ENCODE assay signal across 9 cellular contexts in the genomic region with DNA sequence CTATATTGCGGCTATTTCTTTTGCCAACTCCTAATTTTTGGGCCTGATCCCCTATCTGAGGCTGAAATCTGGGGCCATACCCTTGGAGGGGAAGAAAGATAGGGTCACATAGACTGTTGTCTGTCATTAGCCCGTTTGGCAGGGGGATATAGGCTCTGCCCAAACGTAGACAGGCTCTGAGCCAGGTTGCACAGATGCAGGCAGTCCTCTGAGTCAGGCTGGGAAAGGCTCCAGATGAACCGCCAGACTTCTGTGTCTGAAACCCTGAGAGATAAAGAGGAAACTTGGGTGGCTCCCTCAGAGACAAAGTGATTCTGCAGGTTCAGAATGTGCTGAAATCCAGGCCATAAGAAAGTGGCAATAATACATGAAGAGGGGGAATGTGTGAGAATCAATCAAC. TPM values are rescaled to one million over a fixed set of nuclear protein-coding genes. Genes with fewer than 3 reads are reported as not detected.
DNase-seq lines count a peak whose midpoint lies in the region; ATAC-seq and TF ChIP-seq lines count a peak whose summit lies in the region.
"Had no signal": no experiment of that assay in that cellular context is flagged by ENCODE, and none has a peak within 500 bp of the region (broad histone marks: within the 10 kb centered on the region; RNA-seq: fewer than 3 reads in every experiment).

No MANE protein-coding gene starts in this region.

- H3K4me1 Mint-ChIP-seq in mesothelial cell of epicardium = peaks cover 30% of the 10 kb centered on the region

- peak overlapping the region; percentile 62 for H3K27ac Mint-ChIP-seq in mesothelial cell of epicardium

- H3K27ac ChIP-seq in breast epithelium = peak overlapping the region; percentile 53 to 74

- peaks cover 9% of the 10 kb centered on the region for H4K20me1 ChIP-seq in Loucy (ENCODE audit: insufficient read depth, low read length, poor library complexity, severe bottlenecking)

- no peak for TF ChIP-seq CTCF in Loucy (conservative IDR thresholded peaks at IDR 0.05; ENCODE audit: low read length)
- no peak for TF ChIP-seq CTCF in breast epithelium (IDR thresholded peaks at IDR 0.05)
- TF ChIP-seq CTCF in mesothelial cell of epicardium (IDR thresholded peaks at IDR 0.05; ENCODE audit: unreplicated experiment) = no peak

- no peaks in the 10 kb centered on the region for H3K9me3 ChIP-seq in Loucy (ENCODE audit: insufficient read depth, low read depth, low read length)
- no peaks in the 10 kb centered on the region for H3K9me3 ChIP-seq in breast epithelium

- DNase-seq in A172 (ENCODE audit: low spot score) = peak; percentile 82
- peak in 1 of 2 donors; percentile 65 for DNase-seq in breast epithelium (ENCODE audit: low spot score in 2 of 2)
- DNase-seq in mesothelial cell of epicardium (ENCODE audit: low spot score in 2 of 2, unreplicated experiment in 2 of 2) = no peak
- no peak for DNase-seq in activated CD8-positive, alpha-beta memory T cell treated with anti-CD3 and anti-CD28 coated beads, Interleukin-2, amount 50 U/mL, for 4 hours
- no peak for DNase-seq in 8988T
- DNase-seq: DMS79 treated with DMSO at 0.1 percent for 48 hours had no signal

- peaks cover 13% of the 10 kb centered on the region for H3F3A ChIP-seq in Loucy (ENCODE audit: low read depth)

- ATAC-seq in HG03159 (IDR thresholded peaks at IDR 0.05; ENCODE audit: unreplicated experiment) (no peak), HG02571 (IDR thresholded peaks at IDR 0.05; ENCODE audit: unreplicated experiment) (no peak)

- peak overlapping the region; percentile 7 for H3K9ac ChIP-seq in Loucy (ENCODE audit: low read depth, low read length, poor library complexity, severe bottlenecking)

- no peaks in the 10 kb centered on the region for H3K27me3 Mint-ChIP-seq in mesothelial cell of epicardium (ENCODE audit: low read depth)

- peaks cover 42% of the 10 kb centered on the region for H3K4me1 ChIP-seq in Loucy (ENCODE audit: insufficient read depth, low read length, poor library complexity, severe bottlenecking)
- H3K4me1 ChIP-seq in breast epithelium = peaks cover 8 to 9% of the 10 kb centered on the region in 2 donors

- H3K79me2 ChIP-seq in Loucy (ENCODE audit: insufficient read depth, low read length) = peaks cover 10% of the 10 kb centered on the region

- no peaks in the 10 kb centered on the region for H3K36me3 Mint-ChIP-seq in mesothelial cell of epicardium

- H3K27me3 ChIP-seq in Loucy (ENCODE audit: insufficient read depth, low read length, poor library complexity, severe bottlenecking) (peaks cover 5% of the 10 kb centered on the region), breast epithelium (no peaks in the 10 kb centered on the region)

- TF ChIP-seq POLR2A in breast epithelium (IDR thresholded peaks at IDR 0.05) = no peak

- no peak overlapping the region for H3K4me3 Mint-ChIP-seq in mesothelial cell of epicardium

- H3K9me2 ChIP-seq in Loucy (replicated peaks; ENCODE audit: low read depth, low read length) = no peaks in the 10 kb centered on the region

- intact Hi-C loops in breast epithelium (cut with DNase I; ENCODE audit: low total_unique reads) = no loop called here

- H2AFZ ChIP-seq in Loucy (ENCODE audit: low read length) = no peak overlapping the region

- no peak overlapping the region for H3K4me2 ChIP-seq in Loucy (ENCODE audit: low read depth, low read length, poor library complexity, severe bottlenecking)

- H3K36me3 ChIP-seq in Loucy (ENCODE audit: insufficient read depth, low read length) = no peaks in the 10 kb centered on the region
- no peaks in the 10 kb centered on the region for H3K36me3 ChIP-seq in breast epithelium

- H3K4me3 ChIP-seq in Loucy (ENCODE audit: low read length, poor library complexity, severe bottlenecking) = no peak overlapping the region
- no peak overlapping the region for H3K4me3 ChIP-seq in breast epithelium

- H3K9me3 Mint-ChIP-seq in mesothelial cell of epicardium = no peaks in the 10 kb centered on the region

RNA-seq across cellular contexts. Expression of a gene that starts 4.0 kb away (rescaled TPM):
- total RNA-seq in A172 (2014; rRNA removed; shearing (Covaris generic)) = 386 and 407 TPM in 2 replicates
- total RNA-seq in breast epithelium = 100 to 1,000 TPM; 244 to 285 (median 244) TPM
- total RNA-seq in mesothelial cell of epicardium = 141 to 146 TPM (median 143 TPM) in 3 replicates
